1 cellular context compared by ENCODE assay signal in genomic region chr7:125516194-125516593, GRCh38.
TF ChIP-seq lines count a peak whose summit lies in the region.

No MANE protein-coding gene starts in this region.

TF ChIP-seq in SK-N-SH treated with all-trans-retinoic acid at 6 μM for 48 hours, 23 proteins besides CTCF, POLR2A, EP300 and RAD21 (continued from another document):
- TF ChIP-seq, protein P1, sequence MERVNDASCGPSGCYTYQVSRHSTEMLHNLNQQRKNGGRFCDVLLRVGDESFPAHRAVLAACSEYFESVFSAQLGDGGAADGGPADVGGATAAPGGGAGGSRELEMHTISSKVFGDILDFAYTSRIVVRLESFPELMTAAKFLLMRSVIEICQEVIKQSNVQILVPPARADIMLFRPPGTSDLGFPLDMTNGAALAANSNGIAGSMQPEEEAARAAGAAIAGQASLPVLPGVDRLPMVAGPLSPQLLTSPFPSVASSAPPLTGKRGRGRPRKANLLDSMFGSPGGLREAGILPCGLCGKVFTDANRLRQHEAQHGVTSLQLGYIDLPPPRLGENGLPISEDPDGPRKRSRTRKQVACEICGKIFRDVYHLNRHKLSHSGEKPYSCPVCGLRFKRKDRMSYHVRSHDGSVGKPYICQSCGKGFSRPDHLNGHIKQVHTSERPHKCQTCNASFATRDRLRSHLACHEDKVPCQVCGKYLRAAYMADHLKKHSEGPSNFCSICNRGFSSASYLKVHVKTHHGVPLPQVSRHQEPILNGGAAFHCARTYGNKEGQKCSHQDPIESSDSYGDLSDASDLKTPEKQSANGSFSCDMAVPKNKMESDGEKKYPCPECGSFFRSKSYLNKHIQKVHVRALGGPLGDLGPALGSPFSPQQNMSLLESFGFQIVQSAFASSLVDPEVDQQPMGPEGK (CRISPR knock-in tag; IDR thresholded peaks at IDR 0.05; ENCODE audit: borderline replicate concordance), result no peak
- TF ChIP-seq ZFP3 (CRISPR knock-in tag; IDR thresholded peaks at IDR 0.05), result no peak
- no peak for TF ChIP-seq TOX (CRISPR knock-in tag; IDR thresholded peaks at IDR 0.05; ENCODE audit: borderline replicate concordance)
- TF ChIP-seq PPARA (CRISPR knock-in tag; IDR thresholded peaks at IDR 0.05; ENCODE audit: borderline replicate concordance), result no peak
- TF ChIP-seq ZNF565 (CRISPR knock-in tag; conservative IDR thresholded peaks at IDR 0.05; ENCODE audit: low read depth), result no peak
- TF ChIP-seq ISL1 (CRISPR knock-in tag; IDR thresholded peaks at IDR 0.05), result 0 out of 2 replicates have a peak, but pooled peaks have one; percentile 20
- no peak for TF ChIP-seq RARB (CRISPR knock-in tag; IDR thresholded peaks at IDR 0.05)
